ENCODE assay signal across 15 cellular contexts in genomic region chr11:35997908-35998307, GRCh38.
"Had no signal": no experiment of that assay in that cellular context is flagged by ENCODE, and none has a peak within 500 bp of the region (broad histone marks: within the 10 kb centered on the region; RNA-seq: fewer than 3 reads in every experiment).

No MANE protein-coding gene starts in this region.

- H3K27ac ChIP-seq: adrenal gland, left ventricle myocardium inferior, transverse colon, VCaP had no signal

- H3K4me3 Mint-ChIP-seq: natural killer cell had no signal

- H3K9me3 ChIP-seq: adrenal gland, transverse colon had no signal

- H3K4me3 ChIP-seq: adrenal gland, left ventricle myocardium inferior, transverse colon had no signal

- H3K27ac Mint-ChIP-seq: activated T-helper 2 cell treated with anti-CD3 and anti-CD28 coated beads, Interferon-gamma antibody, Interleukin-2, Interleukin-4, amounts not matched to agents 10 μg/mL and 5 μg/mL and 100 μg/mL, durations not matched to agents 14 hours and 24 hours and 36 hours; natural killer cell had no signal

- DNase-seq: activated CD4-positive, alpha-beta T cell treated with anti-CD3 and anti-CD28 coated beads for 1 hour; activated CD4-positive, alpha-beta T cell treated with anti-CD3 and anti-CD28 coated beads, Interleukin-2, amount 50 U/mL, for 4 hours; activated naive CD4-positive, alpha-beta T cell treated with anti-CD3 and anti-CD28 coated beads, Interleukin-2, amount 50 U/mL, for 16 hours; adrenal gland; left ventricle myocardium inferior; mesenchymal stem cell; natural killer cell; nucleus accumbens; stimulated activated naive CD4-positive, alpha-beta T cell; transverse colon had no signal

- H3K27me3 ChIP-seq: adrenal gland, transverse colon had no signal

- FAIRE-seq: colon, keratinocyte had no signal

- H3K36me3 Mint-ChIP-seq: natural killer cell had no signal

- H3K9me3 Mint-ChIP-seq: natural killer cell had no signal

- H3K4me1 Mint-ChIP-seq: natural killer cell had no signal

- ATAC-seq: esophagus mucosa, natural killer cell had no signal

- H3K4me1 ChIP-seq: transverse colon had no signal

- H3K36me3 ChIP-seq: adrenal gland, left ventricle myocardium inferior, transverse colon had no signal
